Comparison of ENCODE assay signal across 8 cellular contexts in the genomic region with DNA sequence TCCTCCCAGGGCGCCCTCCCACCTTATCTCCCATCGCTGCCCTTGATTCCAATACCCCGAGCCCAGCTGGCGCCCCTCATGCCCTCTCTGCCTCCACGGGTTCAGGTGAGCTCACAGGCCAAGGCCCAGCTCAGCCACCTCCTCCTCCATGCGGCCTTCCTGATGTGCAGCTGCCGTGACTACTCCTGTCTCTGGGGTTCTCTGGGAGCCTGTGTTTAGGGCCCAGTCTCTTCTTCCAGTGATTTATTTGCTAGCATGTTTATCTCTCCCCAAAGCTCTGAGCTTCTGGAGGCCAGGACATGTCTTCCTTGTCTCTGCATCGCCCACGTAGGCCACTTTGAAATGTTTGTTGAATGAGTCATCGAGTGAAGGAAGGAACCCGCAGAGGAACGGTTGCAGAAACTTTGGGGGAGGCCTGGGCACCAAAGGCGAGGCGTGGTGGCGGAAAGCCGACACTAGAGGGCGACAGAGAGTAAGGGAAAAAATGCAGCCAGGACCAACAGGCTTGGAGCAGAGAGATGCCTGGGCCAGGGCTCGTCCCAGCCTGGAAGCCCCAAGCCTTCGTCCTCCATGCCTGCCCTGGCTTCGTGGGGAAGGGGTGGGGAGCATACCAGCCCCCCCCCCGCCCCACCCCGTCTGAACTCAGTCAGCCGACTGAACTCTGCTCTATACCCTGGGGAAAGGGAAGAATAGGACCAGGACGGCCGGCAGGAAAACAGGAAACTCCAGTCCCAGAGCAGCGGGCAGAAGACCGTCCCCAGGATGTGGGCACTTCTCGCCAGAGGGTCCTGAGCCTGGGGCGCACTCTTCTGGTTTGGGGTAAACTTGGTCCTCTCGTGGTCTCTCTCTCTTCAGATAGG. TPM values are rescaled to one million over a fixed set of nuclear protein-coding genes. Genes with fewer than 3 reads are reported as not detected.
DNase-seq lines count a peak whose midpoint lies in the region; ATAC-seq and TF ChIP-seq lines count a peak whose summit lies in the region.

No MANE protein-coding gene starts in this region.

- intact Hi-C loops in mammary epithelial cell (cut with micrococcal nuclease): loop anchor here (1.0 kb wide), 4 partner anchors 11 to 113 kb away; a partner anchor contains a TSS

- no TSS peak for BruUV-seq in mammary epithelial cell (replicated peaks; lab: Mats Ljungman, UMichigan)

- in situ Hi-C loops in mammary epithelial cell (cut with MboI; ENCODE audit: low sequenced_read_pairs in 2 of 2): no loop called here

- no peaks in the 10 kb centered on the region for H3K27me3 ChIP-seq in mammary epithelial cell (ENCODE audit: insufficient read depth, low read length)

- ATAC-seq in HG02870 (IDR thresholded peaks at IDR 0.05; ENCODE audit: unreplicated experiment): peak; percentile 85

- H3K79me2 ChIP-seq in mammary epithelial cell (ENCODE audit: insufficient read depth, low read length): no peaks in the 10 kb centered on the region

- peak overlapping the region; percentile 82 for H3K4me2 ChIP-seq in mammary epithelial cell (ENCODE audit: insufficient read depth, low read depth, low read length)

- H3K9me3 ChIP-seq in mammary epithelial cell (replicated peaks; ENCODE audit: insufficient read depth, low read length): no peaks in the 10 kb centered on the region

- no peaks in the 10 kb centered on the region for H3K36me3 ChIP-seq in mammary epithelial cell (ENCODE audit: insufficient read depth, low read length)

- dilution Hi-C loops in mammary epithelial cell (cut with HindIII; ENCODE audit: low sequenced_read_pairs): loop anchor here (10.0 kb wide), 1 partner anchor 133 kb away; a partner anchor contains a TSS

- H3K9ac ChIP-seq in mammary epithelial cell (ENCODE audit: insufficient read depth, low read length): peak overlapping the region; percentile 75

- peaks cover 48% of the 10 kb centered on the region for H3K4me1 ChIP-seq in mammary epithelial cell (ENCODE audit: insufficient read depth, low read length)

- H3K27ac ChIP-seq in VCaP (peak overlapping the region; percentile 81), mammary epithelial cell (ENCODE audit: insufficient read depth, low read depth, low read length) (peak overlapping the region; percentile 91)

- DNase-seq in NK-92 treated with Interleukin-12 subunit alpha and Interleukin-12 subunit beta, amount 100 ng/mL, for 24 hours (lab: John Stamatoyannopoulos, UW): peak; percentile 80
- DNase-seq in NK-92 (lab: John Stamatoyannopoulos, UW; ENCODE audit: unreplicated experiment) (no peak), NCI-H2081 (lab: John Stamatoyannopoulos, UW) (peak; percentile 81 to 82), mammary epithelial cell (peak; percentile 99), inferior parietal cortex (ENCODE audit: extremely low spot score) (peak; percentile 98), smooth muscle cell of the brain vasculature (ENCODE audit: low read depth, low spot score) (peak; percentile 93)

- CTCF ChIA-PET in mammary epithelial cell (lab: Charles Lee; ENCODE audit: low non-redundant PET): interaction anchor here (0.5 to 1.0 kb wide), 5 partner anchors 15 to 348 kb away, joined by 3 to 8 read pairs (median 5); no protein-coding TSS in a partner anchor

- 8% methylated on average over 13 of the region's 30 CpGs for WGBS in mammary epithelial cell (ENCODE audit: low coverage, missing lambda C conversion rate)

- peak overlapping the region in 2 of 3 experiments; percentile 23 to 32 for H3K4me3 ChIP-seq in mammary epithelial cell (replicated peaks in 1 of 3; ENCODE audit: insufficient read depth in 1 of 3, low read depth in 2 of 3, low read length in 3 of 3)

- TF ChIP-seq CTCF in VCaP (conservative IDR thresholded peaks at IDR 0.05) (peak; percentile 98), mammary epithelial cell (conservative IDR thresholded peaks at IDR 0.05 in 1 of 2, IDR thresholded peaks at IDR 0.05 in 1 of 2; ENCODE audit: extremely low read depth in 1 of 2, insufficient read depth in 1 of 2, low read depth in 1 of 2, low read length in 2 of 2) (peak; percentile 94 to 98)

- peak overlapping the region; percentile 88 for H2AFZ ChIP-seq in mammary epithelial cell (ENCODE audit: low read depth, low read length)

- H4K20me1 ChIP-seq in mammary epithelial cell (ENCODE audit: insufficient read depth, low read length): no peaks in the 10 kb centered on the region

RNA-seq across cellular contexts. Expression of a gene that starts 10.9 kb away (rescaled TPM):
- total RNA-seq in mammary epithelial cell: 100 to 1,000 TPM; 523 to 862 TPM
- polyA plus RNA-seq in mammary epithelial cell: 420 TPM
- polyA minus RNA-seq in mammary epithelial cell: 132 TPM
